8 cellular contexts compared by ENCODE assay signal in genomic region chr6:106087548-106088325, GRCh38. TPM values are rescaled to one million over a fixed set of nuclear protein-coding genes. Genes with fewer than 3 reads are reported as not detected.
DNase-seq lines count a peak whose midpoint lies in the region; ATAC-seq and TF ChIP-seq lines count a peak whose summit lies in the region.

No MANE protein-coding gene starts in this region.

- no peak for TF ChIP-seq EP300 in stomach (IDR thresholded peaks at IDR 0.05)

- peaks cover 29% of the 10 kb centered on the region for H3K36me3 Mint-ChIP-seq in activated T-cell treated with anti-CD3 and anti-CD28 coated beads, Interleukin-2, amount 50 U/mL, for 4 hours (ENCODE audit: insufficient read depth)
- peaks cover 5% of the 10 kb centered on the region for H3K36me3 Mint-ChIP-seq in activated naive CD8-positive, alpha-beta T cell treated with anti-CD3 and anti-CD28 coated beads, Interleukin-2, amount 10 ng/mL, durations not matched to agents 7 days and 5 days

- H3K4me3 ChIP-seq in iPS-18c (ENCODE audit: insufficient read depth, low read depth, low read length) (0 out of 2 replicates have a peak overlapping the region, but pooled peaks have one; percentile 16), stomach (peak overlapping the region; percentile 24 to 56 (median 48))

- H3K27ac Mint-ChIP-seq in activated naive CD8-positive, alpha-beta T cell treated with anti-CD3 and anti-CD28 coated beads, Interleukin-2, amount 10 ng/mL, durations not matched to agents 7 days and 5 days, result peak overlapping the region; percentile 50

- H3K27me3 ChIP-seq in stomach, result peaks cover 0 to 68% (median 0%) of the 10 kb centered on the region in 3 donors

- POLR2A ChIA-PET in activated naive CD8-positive, alpha-beta T cell treated with anti-CD3 and anti-CD28 coated beads, Interleukin-2, amount 10 ng/mL, durations not matched to agents 7 days and 5 days (lab: Charles Lee), result interaction anchor here (0.7 to 1.5 kb wide), 4 partner anchors 9 to 1235 kb away, joined by 4 to 6 read pairs (median 4); no protein-coding TSS in a partner anchor

- peaks cover 82% of the 10 kb centered on the region for H3K4me1 Mint-ChIP-seq in activated T-cell treated with anti-CD3 and anti-CD28 coated beads, Interleukin-2, amount 50 U/mL, for 4 hours (ENCODE audit: low read depth)
- H3K4me1 Mint-ChIP-seq in activated naive CD8-positive, alpha-beta T cell treated with anti-CD3 and anti-CD28 coated beads, Interleukin-2, amount 10 ng/mL, durations not matched to agents 7 days and 5 days, result peaks cover 56% of the 10 kb centered on the region

- no peak for DNase-seq in activated T-cell treated with anti-CD3 and anti-CD28 coated beads, Interleukin-2, amount 50 U/mL, for 4 hours
- DNase-seq in activated T-cell treated with anti-CD3 and anti-CD28 coated beads, Interleukin-2, amount 50 U/mL, for 48 hours, result no peak
- no peak for DNase-seq in activated naive CD8-positive, alpha-beta T cell treated with anti-CD3 and anti-CD28 coated beads, Interleukin-2, amount 10 ng/mL, durations not matched to agents 7 days and 5 days
- DNase-seq in stomach (no peak), SW 1271 (lab: John Stamatoyannopoulos, UW) (no peak)

- peaks cover 5% of the 10 kb centered on the region for H3K27me3 Mint-ChIP-seq in activated T-cell treated with anti-CD3 and anti-CD28 coated beads, Interleukin-2, amount 50 U/mL, for 4 hours (ENCODE audit: low read depth)
- H3K27me3 Mint-ChIP-seq in activated naive CD8-positive, alpha-beta T cell treated with anti-CD3 and anti-CD28 coated beads, Interleukin-2, amount 10 ng/mL, durations not matched to agents 7 days and 5 days, result peaks cover 35% of the 10 kb centered on the region

- no peaks in the 10 kb centered on the region for H3K9me3 Mint-ChIP-seq in activated T-cell treated with anti-CD3 and anti-CD28 coated beads, Interleukin-2, amount 50 U/mL, for 4 hours
- no peaks in the 10 kb centered on the region for H3K9me3 Mint-ChIP-seq in activated naive CD8-positive, alpha-beta T cell treated with anti-CD3 and anti-CD28 coated beads, Interleukin-2, amount 10 ng/mL, durations not matched to agents 7 days and 5 days

- peaks cover 9 to 35% (median 16%) of the 10 kb centered on the region in 4 donors for H3K4me1 ChIP-seq in stomach

- H3K9me3 ChIP-seq in iPS-18c (ENCODE audit: control insufficient read depth, insufficient read depth, low read length), result no peaks in the 10 kb centered on the region
- H3K9me3 ChIP-seq in stomach, result no peaks in the 10 kb centered on the region

- H3K4me3 Mint-ChIP-seq in activated T-cell treated with anti-CD3 and anti-CD28 coated beads, Interleukin-2, amount 50 U/mL, for 4 hours, result peak overlapping the region; percentile 91
- peak overlapping the region; percentile 66 for H3K4me3 Mint-ChIP-seq in activated naive CD8-positive, alpha-beta T cell treated with anti-CD3 and anti-CD28 coated beads, Interleukin-2, amount 10 ng/mL, durations not matched to agents 7 days and 5 days

- TF ChIP-seq POLR2A in stomach (IDR thresholded peaks at IDR 0.05), result no peak

- peaks cover 0 to 3% (median 0%) of the 10 kb centered on the region in 4 donors for H3K36me3 ChIP-seq in stomach

- WGBS in stomach, 5 donors, result 45 to 61% (median 61%) methylated on average over 13 of the region's 13 CpGs

- intact Hi-C loops in stomach (cut with DNase I; ENCODE audit: low total_unique reads), result no loop called here

- H3K27ac ChIP-seq in stomach, result peak overlapping the region; percentile 40 to 93 (median 77)

- no peak for TF ChIP-seq CTCF in stomach (IDR thresholded peaks at IDR 0.05)

- no peak for ATAC-seq in activated T-cell treated with anti-CD3 and anti-CD28 coated beads, Interleukin-2, amount 50 U/mL, for 4 hours
- no peak for ATAC-seq in activated naive CD8-positive, alpha-beta T cell treated with anti-CD3 and anti-CD28 coated beads, Interleukin-2, amount 10 ng/mL, durations not matched to agents 7 days and 5 days (ENCODE audit: low read depth)
- no peak for ATAC-seq in HG03442 (IDR thresholded peaks at IDR 0.05; ENCODE audit: unreplicated experiment)
- ATAC-seq in GM19455 (IDR thresholded peaks at IDR 0.05; ENCODE audit: unreplicated experiment), result no peak

RNA-seq across cellular contexts. Expression of gene PRDM1, which starts 1.6 kb away (rescaled TPM):
- total RNA-seq in activated T-cell treated with anti-CD3 and anti-CD28 coated beads, Interleukin-2, amount 50 U/mL, for 4 hours, result 10 to 100 TPM; 43.7 to 96.9 (median 86.0) TPM
- total RNA-seq in activated naive CD8-positive, alpha-beta T cell treated with anti-CD3 and anti-CD28 coated beads, Interleukin-2, amount 10 ng/mL, durations not matched to agents 7 days and 5 days, result 10 to 100 TPM; 20.2 to 21.1 TPM
- total RNA-seq in stomach, result 10 to 100 TPM in 2 of 5 donors, 1 to 10 TPM in 2, under 1 TPM in 1; under 0.01 to 22.7 (median 6.4) TPM
- polyA plus RNA-seq in stomach, result 1 to 10 TPM; 3.1 to 7.0 (median 3.6) TPM
